In genomic region chr16:54284931-54285413, GRCh38 we compare ENCODE assay signal across 9 cellular contexts. TPM values are rescaled to one million over a fixed set of nuclear protein-coding genes. Genes with fewer than 3 reads are reported as not detected.
DNase-seq lines count a peak whose midpoint lies in the region; ATAC-seq, FAIRE-seq and TF ChIP-seq lines count a peak whose summit lies in the region.
"Had no signal": no experiment of that assay in that cellular context is flagged by ENCODE, and none has a peak within 500 bp of the region (broad histone marks: within the 10 kb centered on the region; RNA-seq: fewer than 3 reads in every experiment).

No MANE protein-coding gene starts in this region.

- TF ChIP-seq EP300 in esophagus muscularis mucosa (IDR thresholded peaks at IDR 0.05) = no peak

- peak; percentile 30 for DNase-seq in NCI-H69 (lab: John Stamatoyannopoulos, UW)
- no peak for DNase-seq in esophagus muscularis mucosa (ENCODE audit: extremely low spot score)
- DNase-seq in pancreas = peak in 2 of 6 donors; percentile 18 to 62
- no peak for DNase-seq in stimulated activated CD4-positive, alpha-beta T cell treated with anti-CD3 and anti-CD28 coated beads, Interleukin-12 subunit alpha, Interleukin-12 subunit beta, amount 100 ng/mL, for 4 hours
- DNase-seq in DMS 273 (lab: John Stamatoyannopoulos, UW; ENCODE audit: unreplicated experiment) = no peak
- DNase-seq in effector CD8-positive, alpha-beta T cell (lab: John Stamatoyannopoulos, UW) = no peak

- FAIRE-seq in pancreas (lab: Jason Lieb, UNC) = no peak
- FAIRE-seq: H54 had no signal

- no peaks in the 10 kb centered on the region for H3K36me3 ChIP-seq in ES-I3 (ENCODE audit: insufficient read depth, low read length)
- H3K36me3 ChIP-seq in esophagus muscularis mucosa = no peaks in the 10 kb centered on the region
- H3K36me3 ChIP-seq in pancreas = no peaks in the 10 kb centered on the region

- no peak for TF ChIP-seq POLR2A in esophagus muscularis mucosa (IDR thresholded peaks at IDR 0.05; ENCODE audit: low read depth)

- H3K4me1 ChIP-seq in ES-I3 (ENCODE audit: insufficient read depth, low read length) (no peaks in the 10 kb centered on the region; the same call in 1 of the 2 replicates), esophagus muscularis mucosa (peaks cover 27 to 78% (median 70%) of the 10 kb centered on the region in 4 donors), pancreas (peaks cover 0 to 3% (median 0%) of the 10 kb centered on the region in 3 donors)

- H3K4me3 ChIP-seq in esophagus muscularis mucosa (peak overlapping the region; percentile 53 to 65 (median 56)), pancreas (peak overlapping the region in 3 of 4 donors; percentile 3 to 56 (median 50))

- peaks cover 14 to 98% (median 75%) of the 10 kb centered on the region in 4 donors for H3K27me3 ChIP-seq in esophagus muscularis mucosa
- peaks cover 0 to 41% (median 2%) of the 10 kb centered on the region in 4 donors for H3K27me3 ChIP-seq in pancreas

- H3K27ac ChIP-seq in esophagus muscularis mucosa (replicated peaks in 1 of 4) = no peak overlapping the region
- H3K27ac ChIP-seq in pancreas = no peak overlapping the region

- ATAC-seq in pancreas (no peak), HG02970 (IDR thresholded peaks at IDR 0.05; ENCODE audit: low FRiP score, unreplicated experiment) (no peak)

- no peaks in the 10 kb centered on the region for H3K9me3 ChIP-seq in ES-I3 (ENCODE audit: control insufficient read depth, insufficient read depth, low read length)
- H3K9me3 ChIP-seq in esophagus muscularis mucosa = no peaks in the 10 kb centered on the region
- H3K9me3 ChIP-seq in pancreas = no peaks in the 10 kb centered on the region

- WGBS in esophagus muscularis mucosa = 6% methylated on average over 32 of the region's 42 CpGs
- WGBS in pancreas, 2 donors = 4 to 8% methylated on average over 32 to 42 of the region's 42 CpGs

- H3K9ac ChIP-seq in ES-I3 (ENCODE audit: low read depth, low read length) = peak overlapping the region; percentile 67; the same call in 1 of the 2 replicates

- intact Hi-C loops in esophagus muscularis mucosa (cut with DNase I) = loop anchor here (10.0 kb wide), 2 partner anchors 510 to 650 kb away; partner anchors contain the start of gene IRX5
- intact Hi-C loops in pancreas (cut with DNase I) = loop anchor here in 2 of 3 donors (10.0 kb wide), 2 partner anchors 650 to 660 kb away; partner anchors contain the start of gene IRX5 (in 1 of the 2)

- TF ChIP-seq CTCF in esophagus muscularis mucosa (IDR thresholded peaks at IDR 0.05) (no peak), pancreas (IDR thresholded peaks at IDR 0.05) (no peak)

RNA-seq across cellular contexts. Expression of gene IRX3, which starts 1.6 kb away (rescaled TPM):
- 1 to 10 TPM in 2 of 4 donors, under 1 TPM in 2; 0.39 to 1.7 (median 1.1) TPM for total RNA-seq in esophagus muscularis mucosa
- total RNA-seq in pancreas = 1 to 10 TPM; 1.6 to 4.0 (median 2.0) TPM
- polyA plus RNA-seq in pancreas = 1 to 10 TPM in 1 of 2 donors, under 1 TPM in 1; 0.87 to 3.5 TPM
